ENCODE assay signal across 17 cellular contexts in the genomic region with DNA sequence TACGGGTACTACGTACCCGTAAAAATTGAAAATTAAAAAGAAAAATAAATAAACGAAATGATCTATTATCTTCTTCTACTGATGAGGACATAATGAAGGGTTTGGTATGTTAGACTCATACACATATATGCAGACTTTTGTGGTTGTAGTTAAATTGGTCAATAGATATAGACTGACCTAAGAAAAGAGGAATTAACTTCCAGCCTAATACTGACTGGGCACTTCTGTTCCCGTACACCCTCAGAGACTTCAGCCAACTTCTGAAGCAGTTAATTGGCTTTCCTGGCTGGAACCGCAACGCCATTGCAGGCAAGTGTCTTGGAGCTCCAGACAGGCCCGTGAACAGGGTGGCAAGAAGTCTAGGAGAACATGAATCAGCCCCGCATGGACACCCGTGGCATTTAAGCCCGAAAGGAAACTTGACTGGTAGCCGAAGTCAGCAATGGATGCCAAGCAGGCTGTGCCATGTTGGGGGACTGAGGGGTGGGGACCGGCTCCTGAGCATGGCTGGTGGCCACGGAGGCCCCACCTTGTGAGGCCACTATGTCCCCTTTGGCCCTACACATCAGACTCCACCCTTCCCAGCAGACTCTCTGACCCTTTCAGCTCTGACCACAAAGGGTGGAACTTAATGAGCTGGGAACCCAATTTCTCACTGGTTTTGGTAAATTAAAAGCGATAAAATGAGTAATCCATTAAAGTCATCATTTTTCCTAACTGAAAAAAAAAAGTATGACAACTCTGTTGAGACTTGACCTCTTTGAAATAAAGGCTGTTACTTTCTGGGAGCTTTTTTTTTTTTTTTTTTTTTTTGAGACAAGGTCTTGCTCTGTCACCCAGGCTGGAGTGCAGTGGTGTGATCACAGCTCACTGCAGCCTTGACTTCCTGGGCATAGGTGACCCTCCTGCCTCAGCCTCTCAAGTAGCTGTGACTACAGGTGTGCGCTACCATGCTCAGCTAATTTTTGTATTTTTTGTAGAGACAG. TPM values are rescaled to one million over a fixed set of nuclear protein-coding genes. Genes with fewer than 3 reads are reported as not detected.
DNase-seq lines count a peak whose midpoint lies in the region; ATAC-seq and TF ChIP-seq lines count a peak whose summit lies in the region.
"Had no signal": no experiment of that assay in that cellular context is flagged by ENCODE, and none has a peak within 500 bp of the region (broad histone marks: within the 10 kb centered on the region; RNA-seq: fewer than 3 reads in every experiment).

No MANE protein-coding gene starts in this region.

- H3K36me3 ChIP-seq in lower lobe of right lung (no peaks in the 10 kb centered on the region), vagina (no peaks in the 10 kb centered on the region)
- H3K36me3 ChIP-seq: right atrium auricular region had no signal

- no peak for DNase-seq in activated naive CD4-positive, alpha-beta T cell treated with anti-CD3 and anti-CD28 coated beads for 36 hours
- no peak for DNase-seq in activated naive CD4-positive, alpha-beta T cell treated with Interleukin-2 at 50 U/mL for 16 hours
- DNase-seq in RPMI7951 (ENCODE audit: low read depth) (peak; percentile 51), lower lobe of right lung (peak; percentile 52), vagina (ENCODE audit: extremely low spot score in 2 of 2) (no peak), NCI-H2081 treated with DMSO at 0.1 percent for 48 hours (lab: John Stamatoyannopoulos, UW) (no peak), HPDE6-E6E7 (ENCODE audit: extremely low spot score) (no peak)
- DNase-seq: dorsolateral prefrontal cortex; NCI-H1417 treated with DMSO at 0.1 percent for 48 hours; NCI-H446; nephron progenitor cell; PC-9; stimulated activated CD4-positive, alpha-beta T cell treated with anti-CD3 and anti-CD28 coated beads, Interleukin-4, amount 100 ng/mL, for 24 hours; SW 1271 had no signal

- peaks cover 79% of the 10 kb centered on the region for H3K4me1 Mint-ChIP-seq in activated naive CD4-positive, alpha-beta T cell treated with anti-CD3 and anti-CD28 coated beads for 36 hours (ENCODE audit: low read depth)

- CTCF ChIA-PET in activated naive CD4-positive, alpha-beta T cell treated with anti-CD3 and anti-CD28 coated beads for 36 hours (lab: Charles Lee), result interaction anchor here (1.0 to 1.4 kb wide), 4 partner anchors 8 to 27 kb away, joined by 3 to 5 read pairs (median 3); no protein-coding TSS in a partner anchor

- peak; percentile 65 to 74 for ATAC-seq in lower lobe of right lung
- no peak for ATAC-seq in HG03045 (IDR thresholded peaks at IDR 0.05; ENCODE audit: unreplicated experiment)

- no peaks in the 10 kb centered on the region for H3K27me3 ChIP-seq in lower lobe of right lung (ENCODE audit: low read depth)
- no peaks in the 10 kb centered on the region for H3K27me3 ChIP-seq in vagina
- H3K27me3 ChIP-seq: right atrium auricular region had no signal

- no peaks in the 10 kb centered on the region for H3K36me3 Mint-ChIP-seq in activated naive CD4-positive, alpha-beta T cell treated with anti-CD3 and anti-CD28 coated beads for 36 hours (ENCODE audit: low read depth)

- H3K27ac Mint-ChIP-seq in activated naive CD4-positive, alpha-beta T cell treated with anti-CD3 and anti-CD28 coated beads for 36 hours, result peak overlapping the region; percentile 70
- H3K27ac Mint-ChIP-seq: nephron progenitor cell had no signal

- TF ChIP-seq CTCF in lower lobe of right lung (IDR thresholded peaks at IDR 0.05) (no peak), vagina (IDR thresholded peaks at IDR 0.05) (no peak)

- TF ChIP-seq POLR2A in vagina (IDR thresholded peaks at IDR 0.05), result no peak

- intact Hi-C loops in activated naive CD4-positive, alpha-beta T cell treated with anti-CD3 and anti-CD28 coated beads for 36 hours (cut with micrococcal nuclease), result no loop called here
- intact Hi-C loops in lower lobe of right lung (cut with DNase I), result no loop called here
- intact Hi-C loops in vagina (cut with DNase I), result no loop called here

- H3K27me3 Mint-ChIP-seq in activated naive CD4-positive, alpha-beta T cell treated with anti-CD3 and anti-CD28 coated beads for 36 hours (ENCODE audit: low read depth), result no peaks in the 10 kb centered on the region
- H3K27me3 Mint-ChIP-seq: IgD-negative memory B cell had no signal

- no peak overlapping the region for H3K4me3 ChIP-seq in lower lobe of right lung
- H3K4me3 ChIP-seq in vagina, result no peak overlapping the region
- H3K4me3 ChIP-seq: dorsolateral prefrontal cortex, PC-9, right atrium auricular region had no signal

- H3K4me1 ChIP-seq in lower lobe of right lung (peaks cover 31% of the 10 kb centered on the region), vagina (no peaks in the 10 kb centered on the region)

- peak overlapping the region; percentile 26 for H3K27ac ChIP-seq in lower lobe of right lung
- peak overlapping the region; percentile 49 for H3K27ac ChIP-seq in vagina
- H3K27ac ChIP-seq: dorsolateral prefrontal cortex, PC-9, right atrium auricular region had no signal

- H3K9me3 ChIP-seq in lower lobe of right lung (no peaks in the 10 kb centered on the region), vagina (no peaks in the 10 kb centered on the region)
- H3K9me3 ChIP-seq: right atrium auricular region had no signal

- H3K4me3 Mint-ChIP-seq in activated naive CD4-positive, alpha-beta T cell treated with anti-CD3 and anti-CD28 coated beads for 36 hours, result no peak overlapping the region
- H3K4me3 Mint-ChIP-seq: IgD-negative memory B cell, nephron progenitor cell had no signal

- H3K9me3 Mint-ChIP-seq in activated naive CD4-positive, alpha-beta T cell treated with anti-CD3 and anti-CD28 coated beads for 36 hours, result no peaks in the 10 kb centered on the region
- H3K9me3 Mint-ChIP-seq: nephron progenitor cell had no signal

RNA-seq across cellular contexts. Expression of a gene that starts 54.2 kb away (rescaled TPM):
- total RNA-seq in activated naive CD4-positive, alpha-beta T cell treated with anti-CD3 and anti-CD28 coated beads for 36 hours, result 10 to 100 TPM; 36.9 to 41.0 TPM
- total RNA-seq in RPMI7951 (2014; rRNA removed; shearing (Covaris generic)), result 6.5 and 13.8 TPM in 2 replicates
- total RNA-seq in lower lobe of right lung (110 TPM), vagina (62.1 TPM)

Comparison
In these comparisons a context has a peak if more than half of its experiments do, and no peak if none do; other contexts are left out.
1. DNase-seq: peak in RPMI7951 (single experiment) and lower lobe of right lung (single experiment); none in activated naive CD4-positive, alpha-beta T cell treated with anti-CD3 and anti-CD28 coated beads for 36 hours (single experiment), activated naive CD4-positive, alpha-beta T cell treated with Interleukin-2 at 50 U/mL for 16 hours (single experiment), vagina (0 of 2), NCI-H2081 treated with DMSO at 0.1 percent for 48 hours (single experiment) and HPDE6-E6E7 (single experiment).